Comparison of ENCODE assay signal across 8 cellular contexts in genomic region chr2:27626921-27627320, GRCh38. TPM values are rescaled to one million over a fixed set of nuclear protein-coding genes. Genes with fewer than 3 reads are reported as not detected.
DNase-seq lines count a peak whose midpoint lies in the region; ATAC-seq and TF ChIP-seq lines count a peak whose summit lies in the region.
"Not testable (repeated sequence)": the region's sequence is repeated elsewhere in the genome, so short reads cannot be mapped to it uniquely, and the experiment has no call there.

No MANE protein-coding gene starts in this region.

- DNase-seq in DND-41, result peak; percentile 35
- DNase-seq in MG63, result peak; percentile 16
- DNase-seq in PC-3; central memory CD8-positive, alpha-beta T cell (ENCODE audit: low spot score in 2 of 2); glutamatergic neuron; transverse colon: not testable (repeated sequence)
- peak; percentile 65 for DNase-seq in WERI-Rb-1
- DNase-seq in mesenchymal stem cell, result peak; percentile 56

- H3K36me3 ChIP-seq in DND-41 (ENCODE audit: insufficient read depth, low read length), result peaks cover 24% of the 10 kb centered on the region
- H3K36me3 ChIP-seq in MG63, result peaks cover 38% of the 10 kb centered on the region
- not testable (repeated sequence) for H3K36me3 ChIP-seq in PC-3 (ENCODE audit: low read depth, low read length); transverse colon
- H3K36me3 ChIP-seq in WERI-Rb-1, result peaks cover 37% of the 10 kb centered on the region
- H3K36me3 ChIP-seq in mesenchymal stem cell (ENCODE audit: control insufficient read depth in 1 of 2, insufficient read depth in 2 of 2, low read depth in 1 of 2, low read length in 2 of 2), result peaks cover 4 to 50% of the 10 kb centered on the region in 2 experiments

- H2AK5ac ChIP-seq in mesenchymal stem cell (ENCODE audit: low read length, severe bottlenecking), result not testable (repeated sequence)

- not testable (repeated sequence) for H3K27me3 ChIP-seq in DND-41 (ENCODE audit: insufficient read depth, low read length, poor library complexity); MG63; PC-3 (ENCODE audit: low read length); WERI-Rb-1 (ENCODE audit: insufficient read depth, low read depth, severe bottlenecking); mesenchymal stem cell (ENCODE audit: control insufficient read depth in 1 of 2, insufficient read depth in 1 of 2, low read length in 2 of 2); transverse colon

- H3K79me1 ChIP-seq in mesenchymal stem cell (replicated peaks; ENCODE audit: low read length, poor library complexity, severe bottlenecking), result not testable (repeated sequence)

- H3K14ac ChIP-seq in mesenchymal stem cell (ENCODE audit: low read length in 2 of 2), result not testable (repeated sequence)

- intact Hi-C loops in PC-3 (cut with micrococcal nuclease); transverse colon (cut with DNase I; ENCODE audit: low total_unique reads): not testable (repeated sequence)

- POLR2A ChIA-PET in PC-3 (lab: Charles Lee; ENCODE audit: unreplicated experiment), result not testable (repeated sequence)

- peak overlapping the region; percentile 68 for H3K9ac ChIP-seq in DND-41 (ENCODE audit: low read depth, low read length)
- not testable (repeated sequence) for H3K9ac ChIP-seq in PC-3 (ENCODE audit: low read length); mesenchymal stem cell (ENCODE audit: low read length)

- CTCF ChIA-PET in PC-3 (lab: Charles Lee), result not testable (repeated sequence)

- TF ChIP-seq POLR2A in transverse colon (IDR thresholded peaks at IDR 0.05), result not testable (repeated sequence)

- H4K91ac ChIP-seq in mesenchymal stem cell (ENCODE audit: low read length), result not testable (repeated sequence)

- H3K18ac ChIP-seq in mesenchymal stem cell (ENCODE audit: low read depth in 1 of 2, low read length in 2 of 2), result not testable (repeated sequence)

- not testable (repeated sequence) for H3F3A ChIP-seq in PC-3 (ENCODE audit: low read length, unreplicated experiment)

- TF ChIP-seq EP300 in transverse colon (IDR thresholded peaks at IDR 0.05; ENCODE audit: low read depth), result not testable (repeated sequence)

- H3K9me3 ChIP-seq in DND-41 (ENCODE audit: insufficient read depth, low read length, severe bottlenecking); MG63; PC-3 (ENCODE audit: low read length); WERI-Rb-1 (ENCODE audit: severe bottlenecking); mesenchymal stem cell (ENCODE audit: control insufficient read depth, low read length); transverse colon: not testable (repeated sequence)

- peak; percentile 21; the same call in 2 of the 3 replicates for ATAC-seq in DND-41 (ENCODE audit: insufficient read depth, low read depth)
- not testable (repeated sequence) for ATAC-seq in PC-3; central memory CD8-positive, alpha-beta T cell (replicated peaks; ENCODE audit: extremely low read depth, poor library complexity, severe bottlenecking)

- H3K23ac ChIP-seq in mesenchymal stem cell (ENCODE audit: low read length in 2 of 2), result not testable (repeated sequence)

- H3K27ac ChIP-seq in DND-41 (ENCODE audit: low read length), result peak overlapping the region; percentile 86
- H3K27ac ChIP-seq in PC-3 (ENCODE audit: low read length), result peak overlapping the region; percentile 92; the same call in 1 of the 2 replicates
- peak overlapping the region; percentile 86 for H3K27ac ChIP-seq in WERI-Rb-1
- peak overlapping the region; percentile 98 for H3K27ac ChIP-seq in mesenchymal stem cell (ENCODE audit: low read length, poor library complexity, severe bottlenecking)
- peak overlapping the region in 3 of 4 donors; percentile 7 to 79 (median 73) for H3K27ac ChIP-seq in transverse colon

- not testable (repeated sequence) for H2AFZ ChIP-seq in DND-41 (ENCODE audit: low read depth, low read length); PC-3 (ENCODE audit: low read length); mesenchymal stem cell (ENCODE audit: low read depth, low read length)

- not testable (repeated sequence) for H3K9me3 Mint-ChIP-seq in central memory CD8-positive, alpha-beta T cell; glutamatergic neuron (ENCODE audit: unreplicated experiment)

- not testable (repeated sequence) for H4K20me1 ChIP-seq in DND-41 (ENCODE audit: insufficient read depth, low read length); PC-3 (ENCODE audit: low read length)

- peak overlapping the region; percentile 76 for H3K27ac Mint-ChIP-seq in central memory CD8-positive, alpha-beta T cell (ENCODE audit: low read depth)
- H3K27ac Mint-ChIP-seq in glutamatergic neuron (ENCODE audit: unreplicated experiment), result peak overlapping the region; percentile 28

- BruUV-seq in PC-3 (replicated peaks; lab: Mats Ljungman, UMichigan), result not testable (repeated sequence)

- H2BK15ac ChIP-seq in mesenchymal stem cell (ENCODE audit: low read depth, poor library complexity, severe bottlenecking), result not testable (repeated sequence)

- H4K8ac ChIP-seq in mesenchymal stem cell (ENCODE audit: low read length), result not testable (repeated sequence)

- H3K4me1 ChIP-seq in DND-41 (ENCODE audit: insufficient read depth, low read length), result peaks cover 46% of the 10 kb centered on the region
- peaks cover 34% of the 10 kb centered on the region for H3K4me1 ChIP-seq in PC-3 (ENCODE audit: insufficient read depth, low read length)
- H3K4me1 ChIP-seq in mesenchymal stem cell (ENCODE audit: control insufficient read depth, insufficient read depth, low read depth, low read length), result not testable (repeated sequence)
- peaks cover 14 to 19% (median 15%) of the 10 kb centered on the region in 4 donors for H3K4me1 ChIP-seq in transverse colon

- not testable (repeated sequence) for H3K4me3 Mint-ChIP-seq in central memory CD8-positive, alpha-beta T cell
- peak overlapping the region; percentile 44 for H3K4me3 Mint-ChIP-seq in glutamatergic neuron (ENCODE audit: unreplicated experiment)

- H2BK5ac ChIP-seq in mesenchymal stem cell (ENCODE audit: low read depth, low read length, poor library complexity, severe bottlenecking), result not testable (repeated sequence)

- H3K4ac ChIP-seq in mesenchymal stem cell (ENCODE audit: low read depth in 1 of 2, low read length in 2 of 2), result not testable (repeated sequence)

- H2BK120ac ChIP-seq in mesenchymal stem cell (ENCODE audit: low read depth, low read length), result not testable (repeated sequence)

- H3K9me2 ChIP-seq in PC-3 (replicated peaks; ENCODE audit: low read length), result not testable (repeated sequence)

- H3K27me3 Mint-ChIP-seq in central memory CD8-positive, alpha-beta T cell; glutamatergic neuron (ENCODE audit: unreplicated experiment): not testable (repeated sequence)

- peaks cover 26% of the 10 kb centered on the region for H3K79me2 ChIP-seq in DND-41 (ENCODE audit: insufficient read depth, low read length)
- peaks cover 31% of the 10 kb centered on the region for H3K79me2 ChIP-seq in PC-3 (ENCODE audit: low read length)

- WGBS in mesenchymal stem cell, result 22% methylated on average over 3 of the region's 3 CpGs
- WGBS in transverse colon (ENCODE audit: low coverage in 1 of 2), 2 donors, result 47 to 67% methylated on average over 2 to 3 of the region's 3 CpGs

- TF ChIP-seq CTCF in DND-41 (IDR thresholded peaks at IDR 0.05; ENCODE audit: borderline replicate concordance, extremely low read depth, low read length, poor library complexity, severe bottlenecking); PC-3 (conservative IDR thresholded peaks at IDR 0.05; ENCODE audit: low read depth, low read length); WERI-Rb-1 (IDR thresholded peaks at IDR 0.05; ENCODE audit: low read depth, low read length); glutamatergic neuron (IDR thresholded peaks at IDR 0.05; ENCODE audit: partially characterized antibody, unreplicated experiment); transverse colon (IDR thresholded peaks at IDR 0.05): not testable (repeated sequence)

- H3K36me3 Mint-ChIP-seq in central memory CD8-positive, alpha-beta T cell (ENCODE audit: insufficient read depth), result peaks cover 22% of the 10 kb centered on the region
- not testable (repeated sequence) for H3K36me3 Mint-ChIP-seq in glutamatergic neuron (ENCODE audit: unreplicated experiment)

- in situ Hi-C loops in transverse colon (cut with MboI; ENCODE audit: low pct_ligation_motif_present in 1 of 4, low pct_unique_long_range_greater_than_20kb in 1 of 4, low sequenced_read_pairs in 3 of 4), result not testable (repeated sequence)

- not testable (repeated sequence) for H3K4me3 ChIP-seq in DND-41 (ENCODE audit: low read depth in 1 of 2, low read length in 2 of 2); MG63; PC-3 (ENCODE audit: low read length); WERI-Rb-1 (ENCODE audit: low read depth, low read length); mesenchymal stem cell (ENCODE audit: insufficient read depth in 1 of 2, low read depth in 1 of 2, low read length in 2 of 2); transverse colon

- H3K4me1 Mint-ChIP-seq in central memory CD8-positive, alpha-beta T cell, result peaks cover 11% of the 10 kb centered on the region
- not testable (repeated sequence) for H3K4me1 Mint-ChIP-seq in glutamatergic neuron (ENCODE audit: low read depth, unreplicated experiment)

- H2BK12ac ChIP-seq in mesenchymal stem cell (ENCODE audit: low read length in 2 of 2), result not testable (repeated sequence)

- H3K4me2 ChIP-seq in DND-41 (ENCODE audit: insufficient read depth, low read length) (peak overlapping the region; percentile 73), PC-3 (ENCODE audit: low read length) (peak overlapping the region; percentile 29; the same call in 1 of the 2 replicates)
- not testable (repeated sequence) for H3K4me2 ChIP-seq in mesenchymal stem cell (ENCODE audit: low read length, poor library complexity, severe bottlenecking)

RNA-seq across cellular contexts. Expression of gene CCDC121, which starts 1.9 kb away (rescaled TPM):
- 1.2 and 3.3 TPM in 2 replicates for total RNA-seq in MG63 (2014; rRNA removed; shearing (Covaris generic); ENCODE audit: low replicate concordance)
- 0.87 and 2.7 TPM in 2 replicates for total RNA-seq in PC-3 (2014; rRNA removed)
- 5.3 TPM for total RNA-seq in glutamatergic neuron (ENCODE audit: unreplicated experiment)
- polyA plus RNA-seq in mesenchymal stem cell (2013, experiment 1 of 2), result 1.1 TPM
- polyA plus RNA-seq in mesenchymal stem cell (2013, experiment 2 of 2), result 1.6 TPM
- total RNA-seq in transverse colon, result 1 to 10 TPM in 2 of 4 donors, under 1 TPM in 1, not detected in 1; 0.80 to 4.3 (median 3.8) TPM

RNA-seq across cellular contexts. Expression of gene GPN1, which starts 1.9 kb away (rescaled TPM):
- 34.2 and 49.6 TPM in 2 replicates for total RNA-seq in MG63 (2014; rRNA removed; shearing (Covaris generic); ENCODE audit: low replicate concordance)
- total RNA-seq in PC-3 (2014; rRNA removed) (40.9 and 46.8 TPM in 2 replicates), glutamatergic neuron (ENCODE audit: unreplicated experiment) (37.5 TPM), transverse colon (10 to 100 TPM in 3 of 4 donors, not detected in 1; 14.6 to 24.3 (median 19.4) TPM)
- 26.6 TPM for polyA plus RNA-seq in mesenchymal stem cell (2013, experiment 1 of 2)
- polyA plus RNA-seq in mesenchymal stem cell (2013, experiment 2 of 2), result 26.4 TPM

RNA-seq across cellular contexts. Expression of gene SUPT7L, which starts 36.5 kb away (rescaled TPM):
- total RNA-seq in MG63 (2014; rRNA removed; shearing (Covaris generic); ENCODE audit: low replicate concordance), result 11.3 and 14.7 TPM in 2 replicates
- 23.4 and 27.2 TPM in 2 replicates for total RNA-seq in PC-3 (2014; rRNA removed)
- 47.4 TPM for total RNA-seq in glutamatergic neuron (ENCODE audit: unreplicated experiment)
- 25.1 TPM for polyA plus RNA-seq in mesenchymal stem cell (2013, experiment 1 of 2)
- 25.0 TPM for polyA plus RNA-seq in mesenchymal stem cell (2013, experiment 2 of 2)
- total RNA-seq in transverse colon, result 10 to 100 TPM; 30.4 to 43.6 (median 38.2) TPM

RNA-seq across cellular contexts. Expression of gene SLC4A1AP, which starts 36.8 kb away (rescaled TPM):
- 27.1 and 37.8 TPM in 2 replicates for total RNA-seq in MG63 (2014; rRNA removed; shearing (Covaris generic); ENCODE audit: low replicate concordance)
- total RNA-seq in PC-3 (2014; rRNA removed), result 29.1 and 30.3 TPM in 2 replicates
- total RNA-seq in glutamatergic neuron (ENCODE audit: unreplicated experiment), result 24.7 TPM
- polyA plus RNA-seq in mesenchymal stem cell (2013, experiment 1 of 2), result 21.1 TPM
- 20.7 TPM for polyA plus RNA-seq in mesenchymal stem cell (2013, experiment 2 of 2)
- 10 to 100 TPM in 3 of 4 donors, 1 to 10 TPM in 1; 9.0 to 21.1 (median 16.1) TPM for total RNA-seq in transverse colon

RNA-seq across cellular contexts. Expression of gene ZNF512, which starts 44.1 kb away (rescaled TPM):
- 31.4 and 50.2 TPM in 2 replicates for total RNA-seq in MG63 (2014; rRNA removed; shearing (Covaris generic); ENCODE audit: low replicate concordance)
- not detected in 2 replicates for total RNA-seq in PC-3 (2014; rRNA removed)
- total RNA-seq in glutamatergic neuron (ENCODE audit: unreplicated experiment), result 93.1 TPM
- polyA plus RNA-seq in mesenchymal stem cell (2013, experiment 1 of 2), result 21.6 TPM
- polyA plus RNA-seq in mesenchymal stem cell (2013, experiment 2 of 2), result 20.7 TPM
- total RNA-seq in transverse colon, result 10 to 100 TPM in 3 of 4 donors, 1 to 10 TPM in 1; 9.2 to 33.3 (median 20.2) TPM
